In genomic region chr5:172788771-172789686, GRCh38 we compare ENCODE assay signal across 10 cellular contexts. TPM values are rescaled to one million over a fixed set of nuclear protein-coding genes. Genes with fewer than 3 reads are reported as not detected.
DNase-seq lines count a peak whose midpoint lies in the region; ATAC-seq and TF ChIP-seq lines count a peak whose summit lies in the region.
"Had no signal": no experiment of that assay in that cellular context is flagged by ENCODE, and none has a peak within 500 bp of the region (broad histone marks: within the 10 kb centered on the region; RNA-seq: fewer than 3 reads in every experiment).

No MANE protein-coding gene starts in this region.

- no peaks in the 10 kb centered on the region for H3K27me3 ChIP-seq in ACC112 (ENCODE audit: insufficient read depth, low read length)
- H3K27me3 ChIP-seq in SJCRH30 = no peaks in the 10 kb centered on the region

- H3K36me3 ChIP-seq in ACC112 (ENCODE audit: insufficient read depth, low read length) (no peaks in the 10 kb centered on the region), SJCRH30 (no peaks in the 10 kb centered on the region)

- H3K27ac ChIP-seq in ACC112 (ENCODE audit: low read depth, low read length) = peak overlapping the region; percentile 84
- H3K27ac ChIP-seq in SJCRH30 = no peak overlapping the region

- no peaks in the 10 kb centered on the region for H3K4me1 Mint-ChIP-seq in immature natural killer cell

- H3K27me3 Mint-ChIP-seq in immature natural killer cell (ENCODE audit: low read depth in 3 of 3) = peaks cover 0 to 3% (median 1%) of the 10 kb centered on the region in 3 donors

- DNase-seq in SJCRH30 (peak; percentile 23 to 44), foreskin fibroblast (peak; percentile 25 to 70), omental fat pad (ENCODE audit: low spot score) (no peak), T1000 (lab: John Stamatoyannopoulos, UW) (no peak), immature natural killer cell (no peak)
- DNase-seq: activated naive CD4-positive, alpha-beta T cell treated with anti-CD3 and anti-CD28 coated beads, Interleukin-2, amount 50 U/mL, for 16 hours; RPMI8226 had no signal

- no peak overlapping the region for H3K4me3 Mint-ChIP-seq in immature natural killer cell

- peak; percentile 22 for ATAC-seq in omental fat pad (ENCODE audit: low FRiP score)
- ATAC-seq in GM19035 (IDR thresholded peaks at IDR 0.05; ENCODE audit: unreplicated experiment) = no peak
- ATAC-seq in HG03439 (IDR thresholded peaks at IDR 0.05; ENCODE audit: unreplicated experiment) = no peak

- no peaks in the 10 kb centered on the region for H3K9me3 Mint-ChIP-seq in immature natural killer cell

- no peaks in the 10 kb centered on the region for H3K36me3 Mint-ChIP-seq in immature natural killer cell

- H2AFZ ChIP-seq in ACC112 (ENCODE audit: low read length, unreplicated experiment) = peak overlapping the region; percentile 63

- no peaks in the 10 kb centered on the region for H3K79me2 ChIP-seq in ACC112 (ENCODE audit: control insufficient read depth, insufficient read depth, low read length, unreplicated experiment)

- H3K4me3 ChIP-seq in ACC112 (ENCODE audit: low read depth, low read length) = peak overlapping the region; percentile 0; the same call in 1 of the 2 replicates
- H3K4me3 ChIP-seq in SJCRH30 = no peak overlapping the region
- no peak overlapping the region for H3K4me3 ChIP-seq in foreskin fibroblast (ENCODE audit: low read depth in 1 of 2, low read length in 2 of 2)

- no peaks in the 10 kb centered on the region for H3K9me3 ChIP-seq in SJCRH30 (replicated peaks)

- H3K27ac Mint-ChIP-seq in immature natural killer cell = peak overlapping the region in 1 of 6 donors; percentile 22

- H3K4me1 ChIP-seq in ACC112 (ENCODE audit: control insufficient read depth, insufficient read depth, low read length, unreplicated experiment) (peaks cover 62% of the 10 kb centered on the region), SJCRH30 (peaks cover 33% of the 10 kb centered on the region)

- TF ChIP-seq CTCF in foreskin fibroblast (IDR thresholded peaks at IDR 0.05; ENCODE audit: low read depth, low read length) (no peak), omental fat pad (IDR thresholded peaks at IDR 0.05) (no peak)

RNA-seq across cellular contexts. Expression of gene DUSP1, which starts 18.0 kb away (rescaled TPM):
- total RNA-seq in SJCRH30 (2014; rRNA removed; shearing (Covaris generic)) = 18.1 and 19.4 TPM in 2 replicates
- total RNA-seq in omental fat pad = 1,000 to 10,000 TPM; 1,645 to 2,968 (median 1,824) TPM
- polyA plus RNA-seq in immature natural killer cell = 1,000 to 10,000 TPM in 1 of 3 donors, 100 to 1,000 TPM in 2; 548 to 1,082 (median 887) TPM

RNA-seq across cellular contexts. Expression of gene ERGIC1, which starts 45.0 kb away (rescaled TPM):
- total RNA-seq in SJCRH30 (2014; rRNA removed; shearing (Covaris generic)) = 77.4 and 83.4 TPM in 2 replicates
- 100 to 1,000 TPM in 3 of 4 donors, 10 to 100 TPM in 1; 98.8 to 227 (median 129) TPM for total RNA-seq in omental fat pad
- 10 to 100 TPM; 40.7 to 61.9 (median 61.7) TPM for polyA plus RNA-seq in immature natural killer cell

Comparison
In these comparisons a context has a peak if more than half of its experiments do, and no peak if none do; other contexts are left out.
1. DNase-seq: peak in SJCRH30 (2 of 2) and foreskin fibroblast (2 of 2); none in omental fat pad (single experiment), T1000 (single experiment) and immature natural killer cell (0 of 3).
2. RNA of gene DUSP1, which starts 18.0 kb away (total RNA-seq): 1,645 to 2,968 TPM in omental fat pad; 18.1 to 19.4 TPM in SJCRH30; every median in the first group is over 10 times any median in the second.